Comparison of ENCODE assay signal across 1 cellular context in the genomic region with DNA sequence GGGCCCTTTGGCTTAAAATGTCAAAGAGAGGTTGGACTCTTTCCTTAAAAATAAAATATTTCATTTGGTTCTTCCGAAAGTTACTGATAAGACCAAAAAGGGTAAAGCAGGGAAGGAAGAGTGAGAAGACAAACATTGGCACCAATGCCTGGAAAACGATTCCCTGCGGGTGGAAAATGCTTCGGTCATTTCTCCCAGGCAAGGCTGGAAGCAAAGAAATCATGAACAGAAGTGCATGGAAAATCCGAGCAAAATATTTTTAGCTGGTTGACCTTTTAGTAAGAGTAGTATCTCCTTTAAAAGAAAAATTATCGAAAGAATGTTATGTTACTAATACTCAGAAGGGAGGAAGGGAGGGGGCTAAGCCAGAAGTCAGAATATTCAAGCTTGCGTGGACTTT.
TF ChIP-seq lines count a peak whose summit lies in the region.

No MANE protein-coding gene starts in this region.

TF ChIP-seq in IMR-90, 13 proteins besides CTCF, POLR2A, EP300 and RAD21 (continued from another document):
- TF ChIP-seq RCOR1 (IDR thresholded peaks at IDR 0.05; ENCODE audit: insufficient replicate concordance, low read length): no peak
